In genomic region chr20:1537731-1538058, GRCh38 we compare ENCODE assay signal across 12 cellular contexts. TPM values are rescaled to one million over a fixed set of nuclear protein-coding genes. Genes with fewer than 3 reads are reported as not detected.
DNase-seq lines count a peak whose midpoint lies in the region; ATAC-seq, FAIRE-seq and TF ChIP-seq lines count a peak whose summit lies in the region.
"Had no signal": no experiment of that assay in that cellular context is flagged by ENCODE, and none has a peak within 500 bp of the region (broad histone marks: within the 10 kb centered on the region; RNA-seq: fewer than 3 reads in every experiment).

No MANE protein-coding gene starts in this region.

- BruUV-seq in Panc1 (replicated peaks; lab: Mats Ljungman, UMichigan): no TSS peak

- no peaks in the 10 kb centered on the region for H3K36me3 ChIP-seq in Panc1 (ENCODE audit: control insufficient read depth, insufficient read depth, low read length)
- H3K36me3 ChIP-seq in spleen: no peaks in the 10 kb centered on the region
- H3K36me3 ChIP-seq: neural progenitor cell had no signal

- H3K9me3 ChIP-seq in Panc1 (ENCODE audit: control insufficient read depth, insufficient read depth, low read depth, low read length) (no peaks in the 10 kb centered on the region), spleen (no peaks in the 10 kb centered on the region)

- CTCF ChIA-PET in Panc1 (lab: Charles Lee): no interaction called here

- WGBS in spleen, 5 donors: 14 to 34% (median 21%) methylated on average over 4 of the region's 4 CpGs

- peak overlapping the region in 1 of 2 experiments; percentile 1; a peak in 1 of 4 replicates for H3K4me3 ChIP-seq in Panc1 (ENCODE audit: low read depth in 2 of 2, low read length in 2 of 2)
- peak overlapping the region in 2 of 8 donors; percentile 8 to 58 for H3K4me3 ChIP-seq in spleen
- H3K4me3 ChIP-seq: hepatocyte, neural progenitor cell had no signal

- H3K4me1 ChIP-seq in Panc1 (ENCODE audit: control insufficient read depth, insufficient read depth, low read length) (no peaks in the 10 kb centered on the region), spleen (peaks cover 9 to 58% (median 32%) of the 10 kb centered on the region in 6 donors)

- DNase-seq in GM18507 (ENCODE audit: extremely low spot score, insufficient read length, low read depth): no peak
- DNase-seq in Panc1 (ENCODE audit: low read depth, low spot score): no peak
- DNase-seq in cardiac septum (ENCODE audit: low spot score): peak; percentile 85
- peak; percentile 87 for DNase-seq in spleen
- DNase-seq in NCI-H82 treated with DMSO at 0.1 percent for 48 hours (lab: John Stamatoyannopoulos, UW; ENCODE audit: unreplicated experiment): no peak
- DNase-seq in activated CD4-positive, alpha-beta T cell treated with anti-CD3 and anti-CD28 coated beads for 48 hours: no peak
- DNase-seq: cortex of kidney, NCI-H2227 treated with DMSO at 0.1 percent for 48 hours, T-helper 9 cell had no signal

- TF ChIP-seq CTCF in Panc1 (IDR thresholded peaks at IDR 0.05) (no peak), spleen (IDR thresholded peaks at IDR 0.05 in 8 of 11, conservative IDR thresholded peaks at IDR 0.05 in 3 of 11) (no peak)

- no peak for TF ChIP-seq POLR2A in spleen (IDR thresholded peaks at IDR 0.05)

- in situ Hi-C loops in Panc1 (cut with HindIII; ENCODE audit: low pct_unique_long_range_greater_than_20kb, low sequenced_read_pairs): no loop called here

- ATAC-seq in Panc1: 0 out of 2 replicates have a peak, but pooled peaks have one; percentile 16
- no peak for ATAC-seq in GM19452 (IDR thresholded peaks at IDR 0.05; ENCODE audit: unreplicated experiment)

- H3K27me3 ChIP-seq in Panc1 (ENCODE audit: control insufficient read depth, insufficient read depth, low read length) (peaks cover 6% of the 10 kb centered on the region; the same call in 1 of the 2 replicates), spleen (replicated peaks in 1 of 7) (no peaks in the 10 kb centered on the region)
- H3K27me3 ChIP-seq: neural progenitor cell had no signal

- intact Hi-C loops in Panc1 (cut with micrococcal nuclease; ENCODE audit: unreplicated experiment): no loop called here
- intact Hi-C loops in cardiac septum (cut with DNase I): no loop called here
- intact Hi-C loops in spleen (cut with DNase I; ENCODE audit: low total_unique reads): no loop called here

- H3K27ac ChIP-seq in Panc1 (ENCODE audit: low read length) (no peak overlapping the region), spleen (peak overlapping the region in 7 of 8 donors; percentile 78 to 94 (median 86))
- H3K27ac ChIP-seq: hepatocyte, neural progenitor cell had no signal

- peak; percentile 81 for FAIRE-seq in GM18507 (lab: Jason Lieb, UNC)

- POLR2A ChIA-PET in Panc1 (lab: Charles Lee): no interaction called here

RNA-seq across cellular contexts. Expression of gene SIRPD, which starts 19.8 kb away (rescaled TPM):
- total RNA-seq in Panc1 (2021; ENCODE audit: unreplicated experiment): not detected
- not detected for polyA plus RNA-seq in Panc1 (2012; ENCODE audit: insufficient read length)
- total RNA-seq in cardiac septum: not detected
- total RNA-seq in spleen: 1 to 10 TPM in 6 of 7 donors, under 1 TPM in 1; 0.72 to 8.2 (median 2.6) TPM
- 1 to 10 TPM in 1 of 3 donors, under 1 TPM in 2; 0.24 to 1.0 (median 0.93) TPM for polyA plus RNA-seq in spleen
- total RNA-seq: hepatocyte had no signal
- polyA plus RNA-seq: hepatocyte had no signal

RNA-seq across cellular contexts. Expression of gene SIRPB2, which starts 46.5 kb away (rescaled TPM):
- total RNA-seq in Panc1 (2021; ENCODE audit: unreplicated experiment): not detected
- not detected for polyA plus RNA-seq in Panc1 (2012; ENCODE audit: insufficient read length)
- 2.2 TPM for total RNA-seq in cardiac septum
- total RNA-seq in spleen: 10 to 100 TPM; 27.3 to 92.2 (median 42.1) TPM
- 1 to 10 TPM; 2.1 to 4.7 (median 2.2) TPM for polyA plus RNA-seq in spleen
- total RNA-seq: hepatocyte had no signal
- polyA plus RNA-seq: hepatocyte had no signal

Comparison
In these comparisons a context has a peak if more than half of its experiments do, and no peak if none do; other contexts are left out.
1. DNase-seq: peak in cardiac septum (single experiment) and spleen (single experiment); none in GM18507 (single experiment), Panc1 (single experiment), NCI-H82 treated with DMSO at 0.1 percent for 48 hours (single experiment) and activated CD4-positive, alpha-beta T cell treated with anti-CD3 and anti-CD28 coated beads for 48 hours (single experiment).